In genomic region chr2:224221455-224221913, GRCh38 we compare ENCODE assay signal across 11 cellular contexts.
DNase-seq lines count a peak whose midpoint lies in the region; ATAC-seq and TF ChIP-seq lines count a peak whose summit lies in the region.
"Had no signal": no experiment of that assay in that cellular context is flagged by ENCODE, and none has a peak within 500 bp of the region (broad histone marks: within the 10 kb centered on the region; RNA-seq: fewer than 3 reads in every experiment).

No MANE protein-coding gene starts in this region.

- H3K27ac ChIP-seq in brain microvascular endothelial cell (peak overlapping the region; percentile 62), colonic mucosa (no peak overlapping the region)
- H3K27ac ChIP-seq: KMS-11 had no signal

- no peak overlapping the region for H3K4me3 ChIP-seq in brain microvascular endothelial cell (ENCODE audit: low read depth, low read length)
- no peak overlapping the region for H3K4me3 ChIP-seq in colonic mucosa

- ATAC-seq in GM19023 (IDR thresholded peaks at IDR 0.05; ENCODE audit: unreplicated experiment), result no peak
- ATAC-seq: left lobe of liver had no signal

- H3K36me3 ChIP-seq in brain microvascular endothelial cell (replicated peaks) (no peaks in the 10 kb centered on the region), colonic mucosa (no peaks in the 10 kb centered on the region)

- no peak overlapping the region for H3K9ac ChIP-seq in colonic mucosa (ENCODE audit: low read depth in 2 of 2, low read length in 2 of 2)
- H3K9ac ChIP-seq: KMS-11 had no signal

- intact Hi-C loops in colonic mucosa (cut with DNase I), result no loop called here

- no peaks in the 10 kb centered on the region for H3K9me3 ChIP-seq in colonic mucosa

- H3K27me3 ChIP-seq in brain microvascular endothelial cell (replicated peaks) (no peaks in the 10 kb centered on the region), colonic mucosa (no peaks in the 10 kb centered on the region)

- no peaks in the 10 kb centered on the region for H3K4me1 ChIP-seq in colonic mucosa

- no peak for TF ChIP-seq CTCF in brain microvascular endothelial cell (IDR thresholded peaks at IDR 0.05; ENCODE audit: low read depth, low read length, missing control alignments)
- TF ChIP-seq CTCF in colonic mucosa (IDR thresholded peaks at IDR 0.05), result no peak

- in situ Hi-C loops in brain microvascular endothelial cell (cut with HindIII; ENCODE audit: low pct_ligation_motif_present, low sequenced_read_pairs), result no loop called here

- DNase-seq in 8988T (peak; percentile 17), HS-27A (ENCODE audit: low read depth) (peak; percentile 71), brain microvascular endothelial cell (peak; percentile 59), iPS-NIHi7 (ENCODE audit: extremely low spot score) (peak; percentile 48), colonic mucosa (no peak), NCI-H2029 (lab: John Stamatoyannopoulos, UW) (no peak)
- DNase-seq in stimulated activated CD4-positive, alpha-beta T cell treated with anti-CD3 and anti-CD28 coated beads, Interleukin-12 subunit alpha, Interleukin-12 subunit beta, amount 100 ng/mL, for 4 hours, result no peak
- DNase-seq: activated CD4-positive, alpha-beta T cell treated with anti-CD3 and anti-CD28 coated beads, Interleukin-2, amount 50 U/mL, for 48 hours had no signal

Comparison
In these comparisons a context has a peak if more than half of its experiments do, and no peak if none do; other contexts are left out.
1. DNase-seq: peak in 8988T (single experiment), HS-27A (single experiment), brain microvascular endothelial cell (single experiment) and iPS-NIHi7 (single experiment); none in colonic mucosa (single experiment), NCI-H2029 (single experiment) and stimulated activated CD4-positive, alpha-beta T cell treated with anti-CD3 and anti-CD28 coated beads, Interleukin-12 subunit alpha, Interleukin-12 subunit beta, amount 100 ng/mL, for 4 hours (single experiment).